Comparison of ENCODE assay signal across 8 cellular contexts in genomic region chr9:127450831-127451680, GRCh38. TPM values are rescaled to one million over a fixed set of nuclear protein-coding genes. Genes with fewer than 3 reads are reported as not detected.
A peak's percentile ranks its signal among the peaks of the same experiment; 100 is the strongest.
DNase-seq lines count a peak whose midpoint lies in the region; ATAC-seq and TF ChIP-seq lines count a peak whose summit lies in the region.

TSS of gene LRSAM1 (plus strand) at chr9:127451510. CDS start at chr9:127454528, 3,018 bp downstream.
TSS of gene RPL12 (minus strand) at chr9:127451406. CDS start at chr9:127451317, 89 bp downstream.

- TF ChIP-seq CTCF in GM13976 (IDR thresholded peaks at IDR 0.05; ENCODE audit: borderline replicate concordance, control extremely low read depth, extremely low read depth, insufficient read depth, missing control alignments) (no peak), heart right ventricle (IDR thresholded peaks at IDR 0.05) (peak in 3 of 9 donors; percentile 21 to 37 (median 26)), upper lobe of left lung (IDR thresholded peaks at IDR 0.05) (peak in 2 of 6 experiments; percentile 5 to 10)

- 2% methylated on average over 72 to 73 of the region's 73 CpGs for WGBS in heart right ventricle, 2 donors
- WGBS in upper lobe of left lung, 2 donors, result 0% methylated on average over 30 to 34 of the region's 73 CpGs

- intact Hi-C loops in T-helper 1 cell treated with Interleukin-12 subunit alpha and Interleukin-12 subunit beta and Interleukin-4 antibody, amounts not matched to agents 30 ng/mL and 1 ng/mL, for 36 hours (cut with micrococcal nuclease), result loop anchor here (1.0 to 5.0 kb wide), 14 partner anchors 27 to 676 kb away; partner anchors contain the start of genes PTGES2, PTRH1, STXBP1 and TOR2A
- intact Hi-C loops in heart right ventricle (cut with DNase I) (loop anchor here in 1 of 10 donors (2.0 kb wide), 1 partner anchor 26 kb away; the partner anchor contains the start of gene ZNF79), posterior vena cava (cut with DNase I) (no loop called here)

- peak in 1 of 4 donors; percentile 89 for TF ChIP-seq EP300 in upper lobe of left lung (IDR thresholded peaks at IDR 0.05)

- H3K9me3 ChIP-seq in heart right ventricle (no peaks in the 10 kb centered on the region), upper lobe of left lung (no peaks in the 10 kb centered on the region)

- peak; percentile 93 to 100 (median 99) for TF ChIP-seq POLR2A in upper lobe of left lung (IDR thresholded peaks at IDR 0.05)

- peak within 1 kb of the TSS; percentile 58 to 99 (median 89) for H3K4me3 ChIP-seq in heart right ventricle
- H3K4me3 ChIP-seq in upper lobe of left lung, result peak within 1 kb of the TSS; percentile 64 to 94 (median 83)

- H3K4me1 ChIP-seq in heart right ventricle (peaks cover 3 to 62% (median 52%) of the 10 kb centered on the region in 9 donors), upper lobe of left lung (peaks cover 30 to 52% (median 33%) of the 10 kb centered on the region in 4 donors)

- peak; percentile 98 for DNase-seq in GM13976 (ENCODE audit: low spot score)
- peak; percentile 91 for DNase-seq in NCI-H1694 (lab: John Stamatoyannopoulos, UW)
- DNase-seq in amniotic epithelial cell (ENCODE audit: low read depth), result peak; percentile 89
- peak; percentile 97 to 98 for DNase-seq in heart right ventricle
- DNase-seq in posterior vena cava (ENCODE audit: low spot score), result peak; percentile 99
- peak; percentile 91 to 93 for DNase-seq in upper lobe of left lung

- peak; percentile 62 for ATAC-seq in HG02870 (IDR thresholded peaks at IDR 0.05; ENCODE audit: unreplicated experiment)
- peak; percentile 80 to 94 (median 88) for ATAC-seq in heart right ventricle
- ATAC-seq in upper lobe of left lung (ENCODE audit: low FRiP score in 2 of 2), result peak; percentile 93

- H3K27me3 ChIP-seq in heart right ventricle, result no peaks in the 10 kb centered on the region
- no peaks in the 10 kb centered on the region for H3K27me3 ChIP-seq in upper lobe of left lung

- in situ Hi-C loops in GM13976 (cut with MboI; ENCODE audit: low sequenced_read_pairs, unreplicated experiment), result no loop called here

- H3K36me3 ChIP-seq in heart right ventricle (peaks cover 0 to 59% (median 28%) of the 10 kb centered on the region in 9 donors), upper lobe of left lung (peaks cover 8 to 51% (median 36%) of the 10 kb centered on the region in 4 donors)

- H3K27ac ChIP-seq in heart right ventricle, result peak within 1 kb of the TSS; percentile 85 to 98 (median 95)
- peak within 1 kb of the TSS; percentile 90 to 96 (median 92) for H3K27ac ChIP-seq in upper lobe of left lung

RNA-seq across cellular contexts. Expression of gene LRSAM1, which starts in this region (rescaled TPM):
- 18.5 and 19.2 TPM in 2 replicates for total RNA-seq in T-helper 1 cell treated with Interleukin-12 subunit alpha and Interleukin-12 subunit beta and Interleukin-4 antibody, amounts not matched to agents 30 ng/mL and 1 ng/mL, for 36 hours
- total RNA-seq in heart right ventricle, result 10 to 100 TPM; 24.9 to 49.6 (median 29.5) TPM
- polyA plus RNA-seq in heart right ventricle, result 10 to 100 TPM; 21.2 to 59.9 TPM
- 10 to 100 TPM; 15.6 to 16.9 TPM for total RNA-seq in posterior vena cava
- 10 to 100 TPM; 12.9 to 77.5 (median 25.4) TPM for total RNA-seq in upper lobe of left lung

RNA-seq across cellular contexts. Expression of gene RPL12, which starts in this region (rescaled TPM):
- total RNA-seq in T-helper 1 cell treated with Interleukin-12 subunit alpha and Interleukin-12 subunit beta and Interleukin-4 antibody, amounts not matched to agents 30 ng/mL and 1 ng/mL, for 36 hours, result 841 and 859 TPM in 2 replicates
- total RNA-seq in heart right ventricle (100 to 1,000 TPM; 409 to 810 (median 499) TPM), posterior vena cava (1,000 to 10,000 TPM in 1 of 2 donors, 100 to 1,000 TPM in 1; 993 to 1,044 TPM), upper lobe of left lung (1,000 to 10,000 TPM in 4 of 6 donors, 100 to 1,000 TPM in 2; 841 to 1,291 (median 1,060) TPM)
- polyA plus RNA-seq in heart right ventricle, result 1,000 to 10,000 TPM; 1,671 to 1,920 TPM

Comparison
In these comparisons a context has a peak if more than half of its experiments do, and no peak if none do; other contexts are left out.
1. Peak in every context shown above with its lines: DNase-seq, ATAC-seq, H3K4me3 ChIP-seq and H3K27ac ChIP-seq.